In the genomic region with DNA sequence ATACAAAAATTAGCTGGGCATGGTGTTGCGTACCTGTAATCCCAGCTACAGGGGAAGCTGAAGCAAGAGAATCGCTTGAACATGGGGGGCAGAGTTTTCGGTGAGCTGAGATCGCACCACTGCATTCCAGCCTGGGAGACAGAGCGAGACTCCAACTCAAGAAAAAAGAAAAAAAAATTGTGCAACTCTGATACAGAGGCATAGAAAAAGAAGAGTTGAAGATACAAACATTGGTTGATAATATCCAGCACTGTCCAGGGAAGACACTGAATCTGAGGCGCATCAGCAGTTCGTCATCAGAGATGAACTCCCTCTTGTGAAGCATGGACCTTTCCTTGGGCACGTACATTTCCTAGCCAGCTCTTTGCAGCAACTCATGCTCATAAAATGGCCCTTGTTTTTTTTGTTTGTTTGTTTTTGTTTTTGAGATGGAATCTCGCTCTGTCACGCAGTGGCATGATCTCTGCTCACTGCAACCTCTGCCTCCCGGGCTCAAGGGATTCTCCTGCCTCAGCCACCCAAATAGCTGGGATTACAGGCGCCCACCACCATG, we compare ENCODE assay signal across 19 cellular contexts.
"Had no signal": no experiment of that assay in that cellular context is flagged by ENCODE, and none has a peak within 500 bp of the region (broad histone marks: within the 10 kb centered on the region; RNA-seq: fewer than 3 reads in every experiment).

No MANE protein-coding gene starts in this region.

- DNase-seq: activated CD4-positive, alpha-beta T cell treated with anti-CD3 and anti-CD28 coated beads for 4 hours; activated CD4-positive, alpha-beta T cell treated with anti-CD3 and anti-CD28 coated beads, Interleukin-2, amount 50 U/mL, for 4 hours; activated naive CD8-positive, alpha-beta T cell treated with anti-CD3 and anti-CD28 coated beads, Interleukin-2, amount 50 U/mL, for 24 hours; amniotic stem cell; body of pancreas; central memory CD4-positive, alpha-beta T cell; KBM-7; NCI-H1048; NCI-H146; NCI-H187 treated with DMSO at 0.1 percent for 48 hours; NCI-H2081 treated with DMSO at 0.1 percent for 48 hours; NCI-H446; NCI-H524; PC-3; SIG-M5; T-cell had no signal

- H3K4me3 Mint-ChIP-seq: activated naive CD8-positive, alpha-beta T cell treated with anti-CD3 and anti-CD28 coated beads, Interleukin-2, amount 50 U/mL, for 24 hours; T-cell had no signal

- H3K27ac ChIP-seq: ascending aorta, body of pancreas had no signal

- H3K4me3 ChIP-seq: ascending aorta, body of pancreas had no signal

- H3K27me3 ChIP-seq: ascending aorta, body of pancreas had no signal

- H3K36me3 Mint-ChIP-seq: T-cell had no signal

- H3K9me3 ChIP-seq: ascending aorta, body of pancreas had no signal

- H3K27me3 Mint-ChIP-seq: activated naive CD8-positive, alpha-beta T cell treated with anti-CD3 and anti-CD28 coated beads, Interleukin-2, amount 50 U/mL, for 24 hours; T-cell had no signal

- ATAC-seq: activated CD4-positive, CD25-positive, alpha-beta regulatory T cell treated with anti-CD3 and anti-CD28 coated beads, Interleukin-2, amount 50 U/mL, for 24 hours; activated naive CD4-positive, alpha-beta T cell treated with anti-CD3 and anti-CD28 coated beads, Interleukin-2, amount 50 U/mL, for 72 hours; activated naive CD8-positive, alpha-beta T cell treated with anti-CD3 and anti-CD28 coated beads, Interleukin-2, amount 50 U/mL, for 24 hours; body of pancreas; PC-3; T-cell had no signal

- H3K36me3 ChIP-seq: ascending aorta had no signal

- H3K27ac Mint-ChIP-seq: activated naive CD4-positive, alpha-beta T cell treated with anti-CD3 and anti-CD28 coated beads, Interleukin-2, amount 50 U/mL, for 72 hours; activated naive CD8-positive, alpha-beta T cell treated with anti-CD3 and anti-CD28 coated beads, Interleukin-2, amount 50 U/mL, for 24 hours had no signal
